ENCODE assay signal across 9 cellular contexts in the genomic region with DNA sequence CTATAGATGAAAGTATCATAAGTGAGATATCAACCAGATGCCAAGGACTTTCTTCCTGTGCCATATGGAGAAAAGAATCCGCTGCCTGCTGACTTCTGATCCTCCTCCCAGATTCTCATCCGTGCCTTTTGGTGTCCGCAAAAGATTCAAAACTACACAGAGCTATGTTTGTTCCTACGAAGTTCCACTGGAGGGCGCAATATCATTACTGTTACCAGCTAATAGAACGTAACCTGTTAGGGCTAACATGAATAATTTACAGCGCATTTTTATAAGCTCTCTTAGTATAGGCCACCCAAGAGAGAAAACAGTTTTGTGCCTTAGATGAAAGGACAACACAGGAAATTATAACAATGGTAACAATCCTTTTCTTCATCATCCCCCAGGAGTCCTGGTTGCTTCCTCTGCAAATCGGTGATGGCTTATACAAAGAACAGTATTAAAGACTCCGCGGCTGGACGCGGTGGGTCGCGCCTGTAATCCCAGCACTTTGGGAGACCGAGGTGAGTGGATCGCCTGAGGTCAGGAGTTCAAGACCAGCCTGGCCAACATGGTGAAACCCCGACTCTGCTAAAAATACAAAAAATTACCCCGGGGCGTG. TPM values are rescaled to one million over a fixed set of nuclear protein-coding genes. Genes with fewer than 3 reads are reported as not detected.
DNase-seq lines count a peak whose midpoint lies in the region; ATAC-seq and TF ChIP-seq lines count a peak whose summit lies in the region.
"Had no signal": no experiment of that assay in that cellular context is flagged by ENCODE, and none has a peak within 500 bp of the region (broad histone marks: within the 10 kb centered on the region; RNA-seq: fewer than 3 reads in every experiment).

No MANE protein-coding gene starts in this region.

- POLR2A ChIA-PET in OCI-LY7 (lab: Charles Lee): no interaction called here

- TF ChIP-seq CTCF in GM23338 (conservative IDR thresholded peaks at IDR 0.05; ENCODE audit: low read depth in 2 of 2): peak; percentile 59 to 70
- peak; percentile 78 for TF ChIP-seq CTCF in OCI-LY7 (conservative IDR thresholded peaks at IDR 0.05; ENCODE audit: low read length)
- peak; percentile 48 for TF ChIP-seq CTCF in fibroblast of mammary gland (conservative IDR thresholded peaks at IDR 0.05; ENCODE audit: control insufficient read depth, insufficient read depth, low read depth, low read length)

- H3K27ac ChIP-seq in GM23338 (ENCODE audit: low read depth) (no peak overlapping the region), OCI-LY7 (ENCODE audit: low read depth, low read length, poor library complexity, severe bottlenecking) (no peak overlapping the region), aorta (ENCODE audit: low read depth in 1 of 2, low read length in 2 of 2) (no peak overlapping the region)

- H3K36me3 ChIP-seq in GM23338 (ENCODE audit: insufficient read depth) (no peaks in the 10 kb centered on the region), OCI-LY7 (ENCODE audit: insufficient read depth, low read length) (no peaks in the 10 kb centered on the region), aorta (ENCODE audit: control insufficient read depth in 1 of 2, insufficient read depth in 2 of 2, low read length in 1 of 2) (no peaks in the 10 kb centered on the region)

- DNase-seq in CMK (ENCODE audit: low read depth): peak; percentile 3
- peak; percentile 82 for DNase-seq in GM23338 (ENCODE audit: low spot score)
- DNase-seq in OCI-LY7 (ENCODE audit: low spot score): peak; percentile 47
- peak; percentile 59 for DNase-seq in fibroblast of mammary gland (ENCODE audit: low read depth)
- DNase-seq in renal cortical epithelial cell (ENCODE audit: low read depth): peak; percentile 35
- no peak for DNase-seq in aorta
- DNase-seq in T-helper 17 cell: no peak

- H2AFZ ChIP-seq in GM23338: no peak overlapping the region
- H2AFZ ChIP-seq in OCI-LY7 (ENCODE audit: low read length): no peak overlapping the region

- H3K9me3 ChIP-seq in OCI-LY7 (ENCODE audit: low read length) (no peaks in the 10 kb centered on the region), aorta (ENCODE audit: control insufficient read depth, low read length) (no peaks in the 10 kb centered on the region), T-helper 17 cell (ENCODE audit: control insufficient read depth, low read length, poor library complexity, severe bottlenecking) (no peaks in the 10 kb centered on the region)

- H3K4me3 ChIP-seq in GM23338: no peak overlapping the region
- no peak overlapping the region for H3K4me3 ChIP-seq in OCI-LY7 (ENCODE audit: low read depth, low read length, poor library complexity, severe bottlenecking)
- H3K4me3 ChIP-seq in fibroblast of mammary gland (ENCODE audit: control insufficient read depth, low read depth, low read length): no peak overlapping the region
- no peak overlapping the region for H3K4me3 ChIP-seq in aorta (ENCODE audit: low read length in 2 of 2)

- H3K4me2 ChIP-seq in GM23338 (no peak overlapping the region), OCI-LY7 (ENCODE audit: low read length) (no peak overlapping the region)

- H3K27me3 ChIP-seq in GM23338 (ENCODE audit: insufficient read depth) (no peaks in the 10 kb centered on the region), aorta (ENCODE audit: control insufficient read depth in 1 of 2, insufficient read depth in 2 of 2, low read length in 1 of 2) (no peaks in the 10 kb centered on the region)

- H3K27ac Mint-ChIP-seq in GM23338 (no peak overlapping the region), T-helper 17 cell (no peak overlapping the region)

- no peaks in the 10 kb centered on the region for H3F3A ChIP-seq in GM23338 (replicated peaks; ENCODE audit: low read depth)

- H3K4me1 Mint-ChIP-seq in GM23338: 0 out of 3 replicates have a peak, but pooled peaks cover 2% of the 10 kb centered on the region
- no peaks in the 10 kb centered on the region for H3K4me1 Mint-ChIP-seq in T-helper 17 cell

- BruUV-seq in OCI-LY7 (replicated peaks; lab: Mats Ljungman, UMichigan): no TSS peak

- H3K9me2 ChIP-seq in GM23338 (ENCODE audit: insufficient read depth): no peaks in the 10 kb centered on the region
- H3K9me2 ChIP-seq in OCI-LY7 (ENCODE audit: insufficient read depth, low read length): no peaks in the 10 kb centered on the region

- intact Hi-C loops in OCI-LY7 (cut with micrococcal nuclease; ENCODE audit: unreplicated experiment) (loop anchor here (1.0 to 5.0 kb wide), 2 partner anchors 219 to 621 kb away; no protein-coding TSS in a partner anchor), aorta (cut with DNase I) (no loop called here)

- WGBS in aorta, 2 donors: 35 to 38% methylated on average over 19 of the region's 19 CpGs

- H4K20me1 ChIP-seq in GM23338 (replicated peaks; ENCODE audit: insufficient read depth) (no peaks in the 10 kb centered on the region), OCI-LY7 (ENCODE audit: insufficient read depth, low read length) (no peaks in the 10 kb centered on the region)

- CTCF ChIA-PET in OCI-LY7 (lab: Charles Lee; ENCODE audit: unreplicated experiment): interaction anchor here (1.1 kb wide), 1 partner anchor 620 kb away, joined by 3 read pairs; no protein-coding TSS in a partner anchor

- H3K36me3 Mint-ChIP-seq in GM23338 (ENCODE audit: low read depth) (peaks cover 4% of the 10 kb centered on the region; the same call in 2 of the 3 replicates), T-helper 17 cell (ENCODE audit: low read depth) (no peaks in the 10 kb centered on the region)

- peaks cover 8% of the 10 kb centered on the region for H3K9me3 Mint-ChIP-seq in GM23338

- H3K4me3 Mint-ChIP-seq in GM23338 (no peak overlapping the region), T-helper 17 cell (no peak overlapping the region)

- H3K79me2 ChIP-seq in GM23338 (replicated peaks; ENCODE audit: insufficient read depth): no peaks in the 10 kb centered on the region
- no peaks in the 10 kb centered on the region for H3K79me2 ChIP-seq in OCI-LY7 (ENCODE audit: insufficient read depth, low read depth, low read length)

- peaks cover 2% of the 10 kb centered on the region for H3K27me3 Mint-ChIP-seq in GM23338 (ENCODE audit: insufficient read depth, low read depth, poor library complexity)
- H3K27me3 Mint-ChIP-seq in T-helper 17 cell: peaks cover 20% of the 10 kb centered on the region

- H3K4me1 ChIP-seq in GM23338 (ENCODE audit: insufficient read depth) (no peaks in the 10 kb centered on the region), OCI-LY7 (ENCODE audit: insufficient read depth, low read length, poor library complexity, severe bottlenecking) (no peaks in the 10 kb centered on the region), aorta (ENCODE audit: control insufficient read depth in 1 of 2, insufficient read depth in 2 of 2, low read length in 2 of 2) (no peaks in the 10 kb centered on the region)

- ATAC-seq in GM23338 (peak; percentile 88), GM18867 (IDR thresholded peaks at IDR 0.05; ENCODE audit: unreplicated experiment) (no peak), aorta (ENCODE audit: low FRiP score) (no peak), T-helper 17 cell (no peak)

TF ChIP-seq in GM23338, 12 proteins besides CTCF, POLR2A, EP300 and RAD21 (continues in another document):
- TF ChIP-seq ZNF331 (CRISPR knock-in tag; IDR thresholded peaks at IDR 0.05; ENCODE audit: low read depth): no peak

RNA-seq across cellular contexts. Expression of gene CENPVL3, which starts 22.8 kb away (rescaled TPM):
- total RNA-seq in GM23338 (2014; rRNA removed; shearing (Covaris generic)): 3.2 and 4.8 TPM in 2 replicates
- 4.4 and 5.1 TPM in 2 replicates for polyA plus RNA-seq in GM23338 (2016; fragmentation: Nextera tagmentation; extraction: Ambion mirVana)
- not detected in 2 replicates for total RNA-seq in OCI-LY7 (2014; rRNA removed; shearing (Covaris generic))
- not detected in 2 replicates for total RNA-seq in OCI-LY7 (2022)
- total RNA-seq in renal cortical epithelial cell: 0.10 TPM in 1 of 2 replicates, not detected in the other
- total RNA-seq in aorta: not detected
- not detected for polyA plus RNA-seq in aorta
- total RNA-seq in T-helper 17 cell: not detected
- total RNA-seq: mononuclear cell had no signal

RNA-seq across cellular contexts. Expression of gene CENPVL2, which starts 41.1 kb away (rescaled TPM):
- total RNA-seq in GM23338 (2014; rRNA removed; shearing (Covaris generic)): 4.4 and 5.2 TPM in 2 replicates
- 2.3 and 2.9 TPM in 2 replicates for polyA plus RNA-seq in GM23338 (2016; fragmentation: Nextera tagmentation; extraction: Ambion mirVana)
- not detected in 2 replicates for total RNA-seq in OCI-LY7 (2014; rRNA removed; shearing (Covaris generic))
- not detected in 2 replicates for total RNA-seq in OCI-LY7 (2022)
- total RNA-seq in renal cortical epithelial cell: not detected in 2 replicates
- not detected for total RNA-seq in aorta
- not detected for polyA plus RNA-seq in aorta
- not detected for total RNA-seq in T-helper 17 cell
- total RNA-seq: mononuclear cell had no signal

Comparison
In these comparisons a context has a peak if more than half of its experiments do, and no peak if none do; other contexts are left out.
1. DNase-seq: peak in CMK (single experiment), GM23338 (single experiment), OCI-LY7 (single experiment), fibroblast of mammary gland (single experiment) and renal cortical epithelial cell (single experiment); none in aorta (0 of 2) and T-helper 17 cell (0 of 3).
2. Peak in every context shown above with its lines, with median percentiles within 50 percentile points of each other: CTCF ChIP-seq.